Comparison of ENCODE assay signal across 1 cellular context in genomic region chr5:9698125-9698848, GRCh38.
TF ChIP-seq lines count a peak whose summit lies in the region.

No MANE protein-coding gene starts in this region.

TF ChIP-seq in HepG2, 621 proteins besides CTCF, POLR2A, EP300 and RAD21 (continued from another document):
- TF ChIP-seq AKNA (CRISPR knock-in tag; IDR thresholded peaks at IDR 0.05; ENCODE audit: borderline replicate concordance) (no peak), AHR (CRISPR knock-in tag; IDR thresholded peaks at IDR 0.05) (no peak), KLF13 (CRISPR knock-in tag; IDR thresholded peaks at IDR 0.05) (no peak), ZSCAN30 (CRISPR knock-in tag; IDR thresholded peaks at IDR 0.05) (no peak), ZNF331 (CRISPR knock-in tag; IDR thresholded peaks at IDR 0.05) (no peak)
